13 cellular contexts compared by ENCODE assay signal in the genomic region with DNA sequence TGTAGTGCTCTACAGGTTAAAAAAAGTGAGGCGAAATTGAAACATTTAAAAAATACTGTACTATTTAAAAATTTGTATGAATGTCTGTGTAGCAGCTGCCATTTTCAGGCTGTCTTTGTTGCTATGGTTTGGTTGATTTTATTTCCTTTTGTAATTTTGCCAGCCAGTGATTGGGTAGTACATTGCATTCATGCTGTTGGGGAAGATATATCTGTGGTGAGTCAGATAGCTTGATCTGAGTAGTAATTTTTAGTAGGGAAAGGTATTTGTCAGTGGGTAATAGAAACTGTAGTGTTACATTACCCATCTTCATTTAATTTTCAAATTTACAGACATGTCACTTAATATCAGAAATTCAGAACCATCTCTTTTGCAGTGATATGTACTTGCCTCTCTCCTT. TPM values are rescaled to one million over a fixed set of nuclear protein-coding genes. Genes with fewer than 3 reads are reported as not detected.
A peak's percentile ranks its signal among the peaks of the same experiment; 100 is the strongest.
DNase-seq lines count a peak whose midpoint lies in the region; ATAC-seq, FAIRE-seq and TF ChIP-seq lines count a peak whose summit lies in the region.
"Had no signal": no experiment of that assay in that cellular context is flagged by ENCODE, and none has a peak within 500 bp of the region (broad histone marks: within the 10 kb centered on the region; RNA-seq: fewer than 3 reads in every experiment).

No MANE protein-coding gene starts in this region.

- H3K4me3 ChIP-seq in pancreas, result no peak overlapping the region
- H3K4me3 ChIP-seq in spleen, result no peak overlapping the region
- H3K4me3 ChIP-seq: sigmoid colon had no signal

- ATAC-seq in pancreas (peak; percentile 48 to 69 (median 60)), GM21526 (IDR thresholded peaks at IDR 0.05; ENCODE audit: low FRiP score, unreplicated experiment) (no peak), GM21528 (IDR thresholded peaks at IDR 0.05; ENCODE audit: low FRiP score, unreplicated experiment) (no peak)
- ATAC-seq: naive thymus-derived CD4-positive, alpha-beta T cell had no signal

- H3K36me3 ChIP-seq in pancreas, result no peaks in the 10 kb centered on the region
- no peaks in the 10 kb centered on the region for H3K36me3 ChIP-seq in spleen
- H3K36me3 ChIP-seq: sigmoid colon had no signal

- TF ChIP-seq CTCF in pancreas (IDR thresholded peaks at IDR 0.05) (no peak), spleen (IDR thresholded peaks at IDR 0.05 in 8 of 11, conservative IDR thresholded peaks at IDR 0.05 in 3 of 11) (no peak)

- H3K4me1 ChIP-seq in pancreas (peaks cover 15 to 54% (median 39%) of the 10 kb centered on the region in 3 donors), spleen (peaks cover 0 to 57% (median 13%) of the 10 kb centered on the region in 6 donors)

- DNase-seq in ELR (ENCODE audit: low read depth) (peak; percentile 46), RKO (ENCODE audit: low spot score) (peak; percentile 18), erythroblast (lab: John Stamatoyannopoulos, UW) (peak; percentile 46 to 56), pancreas (no peak), spleen (no peak), DMS53 treated with DMSO at 0.1 percent for 48 hours (lab: John Stamatoyannopoulos, UW; ENCODE audit: unreplicated experiment) (no peak)
- DNase-seq: naive thymus-derived CD4-positive, alpha-beta T cell; NCI-H1417 treated with DMSO at 0.1 percent for 48 hours; NCI-H748 treated with DMSO at 0.1 percent for 48 hours; sigmoid colon had no signal

- no peak for TF ChIP-seq POLR2A in erythroblast (IDR thresholded peaks at IDR 0.05; ENCODE audit: low read length)
- TF ChIP-seq POLR2A in spleen (IDR thresholded peaks at IDR 0.05), result no peak

- 98 to 99% methylated on average over 1 of the region's 1 CpG for WGBS in pancreas, 2 donors
- 93 to 100% (median 98%) methylated on average over 1 of the region's 1 CpG for WGBS in spleen, 5 donors

- H3K27ac ChIP-seq in pancreas (no peak overlapping the region), spleen (no peak overlapping the region)
- H3K27ac ChIP-seq: sigmoid colon, VCaP had no signal

- no peak for FAIRE-seq in pancreas (lab: Jason Lieb, UNC)

- H3K27me3 ChIP-seq in pancreas (no peaks in the 10 kb centered on the region), spleen (replicated peaks in 1 of 7) (no peaks in the 10 kb centered on the region)
- H3K27me3 ChIP-seq: sigmoid colon had no signal

- intact Hi-C loops in pancreas (cut with DNase I), result no loop called here
- intact Hi-C loops in spleen (cut with DNase I; ENCODE audit: low total_unique reads), result no loop called here

- H3K9me3 ChIP-seq in pancreas (no peaks in the 10 kb centered on the region), spleen (no peaks in the 10 kb centered on the region)
- H3K9me3 ChIP-seq: sigmoid colon had no signal

RNA-seq across cellular contexts. Expression of a gene that starts 15.0 kb away (rescaled TPM):
- total RNA-seq in pancreas, result 10 to 100 TPM; 29.0 to 48.1 (median 32.8) TPM
- 1 to 10 TPM; 4.9 to 5.6 TPM for polyA plus RNA-seq in pancreas
- 10 to 100 TPM; 33.2 to 76.8 (median 40.1) TPM for total RNA-seq in spleen
- 1 to 10 TPM; 3.1 to 3.7 (median 3.1) TPM for polyA plus RNA-seq in spleen

Comparison
In these comparisons a context has a peak if more than half of its experiments do, and no peak if none do; other contexts are left out.
1. DNase-seq: peak in ELR (single experiment), RKO (single experiment) and erythroblast (2 of 2); none in pancreas (0 of 6), spleen (single experiment) and DMS53 treated with DMSO at 0.1 percent for 48 hours (single experiment).
2. ATAC-seq: peak in pancreas (4 of 4); none in GM21526 (single experiment) and GM21528 (single experiment).